ENCODE assay signal across 18 cellular contexts in genomic region chr20:22775671-22776139, GRCh38.
DNase-seq lines count a peak whose midpoint lies in the region; ATAC-seq, FAIRE-seq and TF ChIP-seq lines count a peak whose summit lies in the region.
"Had no signal": no experiment of that assay in that cellular context is flagged by ENCODE, and none has a peak within 500 bp of the region (broad histone marks: within the 10 kb centered on the region; RNA-seq: fewer than 3 reads in every experiment).

No MANE protein-coding gene starts in this region.

- no peak overlapping the region for H3K4me3 Mint-ChIP-seq in T-helper 17 cell
- H3K4me3 Mint-ChIP-seq: activated T-cell treated with anti-CD3 and anti-CD28 coated beads, Interleukin-2, amount 50 U/mL, for 72 hours; B cell; dendritic cell treated with granulocyte-macrophage colony-stimulating factor and Interleukin-4, amounts not matched to agents 40 ng/mL and 50 ng/mL, for 4 days; stimulated activated memory B cell treated with anti-CD40 and anti-IgM and Interleukin-4, amounts not matched to agents 10 μg/mL and 1 μg/mL and 100 μg/mL, for 72 hours had no signal

- H3K27ac ChIP-seq in mesenchymal stem cell (ENCODE audit: low read length, poor library complexity, severe bottlenecking), result peak overlapping the region; percentile 27

- H2BK15ac ChIP-seq in mesenchymal stem cell (ENCODE audit: low read depth, poor library complexity, severe bottlenecking), result no peak overlapping the region

- no peaks in the 10 kb centered on the region for H3K79me1 ChIP-seq in mesenchymal stem cell (replicated peaks; ENCODE audit: low read length, poor library complexity, severe bottlenecking)

- H3K14ac ChIP-seq in mesenchymal stem cell (ENCODE audit: low read length in 2 of 2), result no peak overlapping the region

- TF ChIP-seq POLR2A in H54 (IDR thresholded peaks at IDR 0.05; ENCODE audit: low read depth, low read length), result no peak

- H3K9ac ChIP-seq in mesenchymal stem cell (ENCODE audit: low read length), result no peak overlapping the region

- no peak overlapping the region for H2BK12ac ChIP-seq in mesenchymal stem cell (ENCODE audit: low read length in 2 of 2)

- H3K27ac Mint-ChIP-seq in T-helper 17 cell, result no peak overlapping the region
- H3K27ac Mint-ChIP-seq: activated T-cell treated with anti-CD3 and anti-CD28 coated beads, Interleukin-2, amount 50 U/mL, for 72 hours; B cell; dendritic cell treated with granulocyte-macrophage colony-stimulating factor and Interleukin-4, amounts not matched to agents 40 ng/mL and 50 ng/mL, for 4 days; stimulated activated memory B cell treated with anti-CD40 and anti-IgM and Interleukin-4, amounts not matched to agents 10 μg/mL and 1 μg/mL and 100 μg/mL, for 72 hours had no signal

- H4K8ac ChIP-seq in mesenchymal stem cell (ENCODE audit: low read length), result no peak overlapping the region

- H3K4me3 ChIP-seq in mesenchymal stem cell (ENCODE audit: insufficient read depth in 1 of 2, low read depth in 1 of 2, low read length in 2 of 2), result no peak overlapping the region

- no peak overlapping the region for H2AFZ ChIP-seq in mesenchymal stem cell (ENCODE audit: low read depth, low read length)

- no peaks in the 10 kb centered on the region for H3K36me3 Mint-ChIP-seq in T-helper 17 cell (ENCODE audit: low read depth)
- H3K36me3 Mint-ChIP-seq: stimulated activated memory B cell treated with anti-CD40 and anti-IgM and Interleukin-4, amounts not matched to agents 10 μg/mL and 1 μg/mL and 100 μg/mL, for 72 hours had no signal

- no peak for FAIRE-seq in H54 (lab: Jason Lieb, UNC)

- DNase-seq in ELF-1 (ENCODE audit: low read depth, low spot score), result peak; percentile 32
- peak; percentile 28 for DNase-seq in RKO (ENCODE audit: low spot score)
- DNase-seq in dermis blood vessel endothelial cell, result peak; percentile 50
- peak; percentile 82 for DNase-seq in mesenchymal stem cell
- no peak for DNase-seq in NAMALWA (ENCODE audit: low spot score)
- DNase-seq in H54 (ENCODE audit: insufficient read length, low spot score), result no peak
- no peak for DNase-seq in T-helper 17 cell
- DNase-seq: activated CD4-positive, alpha-beta T cell treated with anti-CD3 and anti-CD28 coated beads, Interleukin-2, amount 50 U/mL, for 1 hour; activated T-cell treated with anti-CD3 and anti-CD28 coated beads, Interleukin-2, amount 50 U/mL, for 72 hours; DMS153; NCI-H1092 treated with DMSO at 0.1 percent for 48 hours; NCI-H2227 treated with DMSO at 0.1 percent for 48 hours; OCI-M1; stimulated activated CD4-positive, alpha-beta T cell treated with anti-CD3 and anti-CD28 coated beads, Interleukin-4, amount 100 ng/mL, for 4 hours had no signal

- H3K9me3 ChIP-seq in mesenchymal stem cell (ENCODE audit: control insufficient read depth, low read length), result no peaks in the 10 kb centered on the region
- H3K9me3 ChIP-seq in T-helper 17 cell (ENCODE audit: control insufficient read depth, low read length, poor library complexity, severe bottlenecking), result no peaks in the 10 kb centered on the region

- no peak overlapping the region for H3K18ac ChIP-seq in mesenchymal stem cell (ENCODE audit: low read depth in 1 of 2, low read length in 2 of 2)

- peaks cover 0 to 5% of the 10 kb centered on the region in 2 experiments for H3K27me3 ChIP-seq in mesenchymal stem cell (ENCODE audit: control insufficient read depth in 1 of 2, insufficient read depth in 1 of 2, low read length in 2 of 2)

- H3K4me1 Mint-ChIP-seq in T-helper 17 cell, result no peaks in the 10 kb centered on the region
- H3K4me1 Mint-ChIP-seq: B cell; stimulated activated memory B cell treated with anti-CD40 and anti-IgM and Interleukin-4, amounts not matched to agents 10 μg/mL and 1 μg/mL and 100 μg/mL, for 72 hours had no signal

- ATAC-seq in T-helper 17 cell (no peak), HG03097 (IDR thresholded peaks at IDR 0.05; ENCODE audit: low FRiP score, unreplicated experiment) (no peak)
- ATAC-seq: activated T-cell treated with anti-CD3 and anti-CD28 coated beads, Interleukin-2, amount 50 U/mL, for 72 hours; stimulated activated memory B cell treated with anti-CD40 and anti-IgM and Interleukin-4, amounts not matched to agents 10 μg/mL and 1 μg/mL and 100 μg/mL, for 72 hours had no signal

- H2AK5ac ChIP-seq in mesenchymal stem cell (ENCODE audit: low read length, severe bottlenecking), result peak overlapping the region; percentile 59

- peaks cover 9% of the 10 kb centered on the region for H3K27me3 Mint-ChIP-seq in T-helper 17 cell
- H3K27me3 Mint-ChIP-seq: stimulated activated memory B cell treated with anti-CD40 and anti-IgM and Interleukin-4, amounts not matched to agents 10 μg/mL and 1 μg/mL and 100 μg/mL, for 72 hours had no signal

- H3K4ac ChIP-seq in mesenchymal stem cell (ENCODE audit: low read depth in 1 of 2, low read length in 2 of 2), result no peak overlapping the region

- no peak overlapping the region for H2BK120ac ChIP-seq in mesenchymal stem cell (ENCODE audit: low read depth, low read length)

- 1% methylated on average over 2 of the region's 2 CpGs for WGBS in mesenchymal stem cell

- H2BK5ac ChIP-seq in mesenchymal stem cell (ENCODE audit: low read depth, low read length, poor library complexity, severe bottlenecking), result no peak overlapping the region

- no peak overlapping the region for H3K4me2 ChIP-seq in mesenchymal stem cell (ENCODE audit: low read length, poor library complexity, severe bottlenecking)

- no peak overlapping the region for H4K91ac ChIP-seq in mesenchymal stem cell (ENCODE audit: low read length)

- H3K36me3 ChIP-seq in mesenchymal stem cell (ENCODE audit: control insufficient read depth in 1 of 2, insufficient read depth in 2 of 2, low read depth in 1 of 2, low read length in 2 of 2), result no peaks in the 10 kb centered on the region

- H3K23ac ChIP-seq in mesenchymal stem cell (ENCODE audit: low read length in 2 of 2), result no peak overlapping the region

- peaks cover 14% of the 10 kb centered on the region for H3K4me1 ChIP-seq in mesenchymal stem cell (ENCODE audit: control insufficient read depth, insufficient read depth, low read depth, low read length)

Comparison
In these comparisons a context has a peak if more than half of its experiments do, and no peak if none do; other contexts are left out.
1. DNase-seq: peak in ELF-1 (single experiment), RKO (single experiment), dermis blood vessel endothelial cell (single experiment) and mesenchymal stem cell (single experiment); none in NAMALWA (single experiment), H54 (single experiment) and T-helper 17 cell (0 of 3).